Comparison of ENCODE assay signal across 10 cellular contexts in genomic region chr14:68950111-68950510, GRCh38. TPM values are rescaled to one million over a fixed set of nuclear protein-coding genes. Genes with fewer than 3 reads are reported as not detected.
A peak's percentile ranks its signal among the peaks of the same experiment; 100 is the strongest.
DNase-seq lines count a peak whose midpoint lies in the region; ATAC-seq and TF ChIP-seq lines count a peak whose summit lies in the region.
"Had no signal": no experiment of that assay in that cellular context is flagged by ENCODE, and none has a peak within 500 bp of the region (broad histone marks: within the 10 kb centered on the region; RNA-seq: fewer than 3 reads in every experiment).

No MANE protein-coding gene starts in this region.

- H3K9me3 Mint-ChIP-seq in activated naive CD4-positive, alpha-beta T cell treated with anti-CD3 and anti-CD28 coated beads for 36 hours, result no peaks in the 10 kb centered on the region

- no peak for ATAC-seq in GM21786 (IDR thresholded peaks at IDR 0.05; ENCODE audit: unreplicated experiment)

- peak overlapping the region; percentile 18 for H3K27ac Mint-ChIP-seq in activated naive CD4-positive, alpha-beta T cell treated with anti-CD3 and anti-CD28 coated beads for 36 hours

- intact Hi-C loops in activated naive CD4-positive, alpha-beta T cell treated with anti-CD3 and anti-CD28 coated beads for 36 hours (cut with micrococcal nuclease), result no loop called here

- no peak overlapping the region for H3K4me3 ChIP-seq in fibroblast of the aortic adventitia (ENCODE audit: low read depth, low read length)
- no peak overlapping the region for H3K4me3 ChIP-seq in subcutaneous abdominal adipose tissue (ENCODE audit: low read depth in 1 of 5, low read length in 5 of 5)
- H3K4me3 ChIP-seq: HAP-1 had no signal

- H3K4me1 Mint-ChIP-seq in activated naive CD4-positive, alpha-beta T cell treated with anti-CD3 and anti-CD28 coated beads for 36 hours (ENCODE audit: low read depth), result peaks cover 88% of the 10 kb centered on the region

- no peaks in the 10 kb centered on the region for H3K36me3 Mint-ChIP-seq in activated naive CD4-positive, alpha-beta T cell treated with anti-CD3 and anti-CD28 coated beads for 36 hours (ENCODE audit: low read depth)

- H3K9ac ChIP-seq in subcutaneous abdominal adipose tissue (ENCODE audit: low read length in 5 of 5), result no peak overlapping the region

- H3K4me1 ChIP-seq in subcutaneous abdominal adipose tissue (ENCODE audit: control insufficient read depth in 5 of 5, insufficient read depth in 5 of 5, low read length in 5 of 5), result peaks cover 31 to 81% (median 73%) of the 10 kb centered on the region in 5 donors

- CTCF ChIA-PET in activated naive CD4-positive, alpha-beta T cell treated with anti-CD3 and anti-CD28 coated beads for 36 hours (lab: Charles Lee), result no interaction called here

- H3K4me3 Mint-ChIP-seq in activated naive CD4-positive, alpha-beta T cell treated with anti-CD3 and anti-CD28 coated beads for 36 hours, result no peak overlapping the region

- no peaks in the 10 kb centered on the region for H3K27me3 Mint-ChIP-seq in activated naive CD4-positive, alpha-beta T cell treated with anti-CD3 and anti-CD28 coated beads for 36 hours (ENCODE audit: low read depth)

- no peaks in the 10 kb centered on the region for H3K36me3 ChIP-seq in subcutaneous abdominal adipose tissue (ENCODE audit: control insufficient read depth in 5 of 5, insufficient read depth in 5 of 5, low read length in 5 of 5)
- H3K36me3 ChIP-seq: HAP-1 had no signal

- H3K27me3 ChIP-seq in subcutaneous abdominal adipose tissue (ENCODE audit: control insufficient read depth in 5 of 5, insufficient read depth in 4 of 5, low read length in 5 of 5), result no peaks in the 10 kb centered on the region

- DNase-seq in activated naive CD4-positive, alpha-beta T cell treated with anti-CD3 and anti-CD28 coated beads for 36 hours, result no peak
- DNase-seq in activated naive CD4-positive, alpha-beta T cell treated with Interleukin-2 at 50 U/mL for 16 hours, result no peak
- DNase-seq in SIG-M5 treated with dmso at 0.1 percent for 504 hours (lab: John Stamatoyannopoulos, UW; ENCODE audit: unreplicated experiment) (peak; percentile 63), fibroblast of the aortic adventitia (ENCODE audit: low read depth) (peak; percentile 54), Kasumi-1 (lab: John Stamatoyannopoulos, UW) (no peak), cortex of kidney (lab: John Stamatoyannopoulos, UW) (no peak)
- DNase-seq: NCI-H1436 had no signal

- no peak for TF ChIP-seq CTCF in fibroblast of the aortic adventitia (IDR thresholded peaks at IDR 0.05; ENCODE audit: insufficient read depth, low read length)

- H3K27ac ChIP-seq in subcutaneous abdominal adipose tissue (ENCODE audit: low read depth, low read length), result peak overlapping the region; percentile 71

- no peaks in the 10 kb centered on the region for H3K9me3 ChIP-seq in subcutaneous abdominal adipose tissue (ENCODE audit: control insufficient read depth in 5 of 5, low read length in 5 of 5)
- H3K9me3 ChIP-seq: HAP-1 had no signal

RNA-seq across cellular contexts. Expression of gene ACTN1, which starts 29.0 kb away (rescaled TPM):
- 10 to 100 TPM; 79.7 to 80.6 TPM for total RNA-seq in activated naive CD4-positive, alpha-beta T cell treated with anti-CD3 and anti-CD28 coated beads for 36 hours
- total RNA-seq in fibroblast of the aortic adventitia (ENCODE audit: low replicate concordance), result 94.0 and 114 TPM in 2 replicates

Comparison
In these comparisons a context has a peak if more than half of its experiments do, and no peak if none do; other contexts are left out.
1. DNase-seq: peak in SIG-M5 treated with dmso at 0.1 percent for 504 hours (single experiment) and fibroblast of the aortic adventitia (single experiment); none in activated naive CD4-positive, alpha-beta T cell treated with anti-CD3 and anti-CD28 coated beads for 36 hours (single experiment), activated naive CD4-positive, alpha-beta T cell treated with Interleukin-2 at 50 U/mL for 16 hours (single experiment), Kasumi-1 (0 of 2) and cortex of kidney (single experiment).